ENCODE assay signal across 8 cellular contexts in the genomic region with DNA sequence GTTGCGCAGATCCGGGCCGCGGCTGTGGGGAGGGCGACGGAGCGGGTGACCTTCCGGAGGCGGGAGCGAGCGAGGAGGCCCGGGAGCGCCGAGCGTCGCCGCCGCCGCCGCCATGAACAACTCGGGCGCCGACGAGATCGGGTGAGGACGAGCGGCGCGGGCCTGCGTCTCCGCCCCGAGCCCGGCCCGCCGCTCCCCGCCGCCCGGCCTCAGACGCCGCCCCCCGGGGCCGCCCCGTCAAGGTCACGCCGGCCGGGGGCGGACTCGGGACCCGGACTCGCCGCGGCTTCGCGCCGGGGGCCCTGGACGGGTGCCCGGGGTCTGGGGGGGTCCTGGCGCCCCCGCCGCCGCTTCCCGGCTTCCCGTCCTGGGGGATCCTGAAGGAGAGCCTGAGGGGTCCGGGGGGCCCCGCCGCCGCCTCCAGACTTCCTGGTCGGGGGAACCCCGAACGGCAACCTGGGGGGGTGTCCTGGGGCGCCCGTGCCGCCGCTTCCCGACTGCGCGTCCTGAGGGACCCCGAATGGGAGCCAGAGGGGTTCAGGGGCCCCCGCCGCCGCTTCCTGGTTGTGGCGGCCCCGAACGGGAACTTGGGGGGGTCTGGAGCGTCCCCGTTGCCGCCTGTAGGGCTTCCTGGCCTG. TPM values are rescaled to one million over a fixed set of nuclear protein-coding genes. Genes with fewer than 3 reads are reported as not detected.
DNase-seq lines count a peak whose midpoint lies in the region; ATAC-seq and TF ChIP-seq lines count a peak whose summit lies in the region.

No MANE protein-coding gene starts in this region.

- H3K27ac ChIP-seq in SK-N-SH (ENCODE audit: low read depth in 2 of 2, low read length in 1 of 2) (peak overlapping the region; percentile 70 to 82), cingulate gyrus (ENCODE audit: low read depth, low read length) (peak overlapping the region; percentile 54), urinary bladder (ENCODE audit: low read depth) (peak overlapping the region; percentile 91)

- peaks cover 0 to 3% of the 10 kb centered on the region in 2 experiments for H3K36me3 ChIP-seq in SK-N-SH (replicated peaks in 1 of 2; ENCODE audit: control insufficient read depth in 1 of 2, insufficient read depth in 2 of 2, low read length in 1 of 2)
- H3K36me3 ChIP-seq in urinary bladder (ENCODE audit: insufficient read depth): no peaks in the 10 kb centered on the region

- no peaks in the 10 kb centered on the region for H3K27me3 ChIP-seq in SK-N-SH (ENCODE audit: insufficient read depth)

- H3F3A ChIP-seq in SK-N-SH (replicated peaks; ENCODE audit: insufficient read depth): peaks cover 13% of the 10 kb centered on the region

- H3K79me2 ChIP-seq in SK-N-SH (ENCODE audit: insufficient read depth): peaks cover 51% of the 10 kb centered on the region

- peaks cover 44% of the 10 kb centered on the region for H4K20me1 ChIP-seq in SK-N-SH (ENCODE audit: insufficient read depth)

- H3K9ac ChIP-seq in SK-N-SH: peak overlapping the region; percentile 95

- H3K4me2 ChIP-seq in SK-N-SH: peak overlapping the region; percentile 99

- H3K4me3 Mint-ChIP-seq in naive B cell: peak overlapping the region; percentile 60 to 97 (median 82)

- H3K9me3 ChIP-seq in SK-N-SH: no peaks in the 10 kb centered on the region

- no peak overlapping the region for H2AFZ ChIP-seq in SK-N-SH (ENCODE audit: low read depth)

- no peaks in the 10 kb centered on the region for H3K9me2 ChIP-seq in SK-N-SH

- peak overlapping the region in 2 of 6 donors; percentile 65 to 90 for H3K27ac Mint-ChIP-seq in naive B cell

- no peaks in the 10 kb centered on the region for H3K9me3 Mint-ChIP-seq in naive B cell

- no CpG with 5 or more reads among the region's 87 CpGs for WGBS in SK-N-SH (ENCODE audit: low lambda C conversion rate)
- WGBS in urinary bladder: under 1% methylated on average over 86 of the region's 87 CpGs

- peaks cover 0 to 8% (median 3%) of the 10 kb centered on the region in 3 donors for H3K27me3 Mint-ChIP-seq in naive B cell

- H3K4me1 Mint-ChIP-seq in naive B cell: peaks cover 41 to 48% (median 44%) of the 10 kb centered on the region in 3 donors

- peak overlapping the region; percentile 83 to 86 for H3K4me3 ChIP-seq in SK-N-SH (ENCODE audit: low read depth in 2 of 2, low read length in 1 of 2)
- H3K4me3 ChIP-seq in urinary bladder (ENCODE audit: low read depth, low read length): peak overlapping the region; percentile 97

- CTCF ChIA-PET in SK-N-SH (lab: Yijun Ruan, JAX): interaction anchor here (1.3 to 2.2 kb wide), 2 partner anchors 11 to 37 kb away, joined by 4 to 8 read pairs; no protein-coding TSS in a partner anchor

- ATAC-seq in GM18498 (IDR thresholded peaks at IDR 0.05; ENCODE audit: unreplicated experiment) (peak; percentile 24), HG02763 (IDR thresholded peaks at IDR 0.05; ENCODE audit: unreplicated experiment) (peak; percentile 20), naive B cell (ENCODE audit: low read depth in 2 of 2) (peak in 1 of 2 donors; percentile 37)

- no peak for TF ChIP-seq RAD21 in SK-N-SH (IDR thresholded peaks at IDR 0.05; ENCODE audit: low read length)

- DNase-seq in SK-N-SH (no peak), naive B cell (no peak), D341Med (ENCODE audit: low spot score) (no peak), HT-29 (ENCODE audit: low spot score) (no peak)

- no peak for TF ChIP-seq CTCF in SK-N-SH (IDR thresholded peaks at IDR 0.05)

- peak in 1 of 2 experiments; percentile 45; a peak in 1 of 4 replicates for TF ChIP-seq EP300 in SK-N-SH (IDR thresholded peaks at IDR 0.05; ENCODE audit: borderline replicate concordance in 1 of 2, low read depth in 1 of 2, low read length in 1 of 2)

- H3K4me1 ChIP-seq in SK-N-SH (ENCODE audit: control insufficient read depth in 1 of 2, insufficient read depth in 2 of 2, low read depth in 1 of 2, low read length in 1 of 2) (peaks cover 6 to 29% of the 10 kb centered on the region in 2 experiments; a peak in 2 of 4 replicates), urinary bladder (ENCODE audit: insufficient read depth) (peaks cover 2% of the 10 kb centered on the region)

- no peaks in the 10 kb centered on the region for H3K36me3 Mint-ChIP-seq in naive B cell

- POLR2A ChIA-PET in SK-N-SH (lab: Yijun Ruan, JAX): interaction anchor here (1.4 kb wide), 1 partner anchor 139 kb away, joined by 5 read pairs; the partner anchor contains the start of gene CIRBP

TF ChIP-seq in SK-N-SH, 30 proteins besides CTCF, POLR2A, EP300 and RAD21:
- TF ChIP-seq PBX3 (IDR thresholded peaks at IDR 0.05): no peak
- no peak for TF ChIP-seq MXI1 (IDR thresholded peaks at IDR 0.05; ENCODE audit: low read depth, low read length)
- 0 out of 2 replicates have a peak, but pooled peaks have one; percentile 15 for TF ChIP-seq GABPA (IDR thresholded peaks at IDR 0.05; ENCODE audit: low read depth)
- TF ChIP-seq TAF1 (IDR thresholded peaks at IDR 0.05; ENCODE audit: borderline replicate concordance, low read depth, low read length): no peak
- TF ChIP-seq FOXM1 (IDR thresholded peaks at IDR 0.05; ENCODE audit: low read depth): no peak

RNA-seq across cellular contexts. Expression of gene DAZAP1, which starts 0.4 kb away (rescaled TPM):
- polyA plus RNA-seq in SK-N-SH (2012; rRNA removed) (43.8 and 54.3 TPM in 2 replicates), naive B cell (ENCODE audit: low read depth in 6 of 6) (1 to 10 TPM; 3.6 to 7.5 (median 6.2) TPM), urinary bladder (71.5 TPM)
- 41.8 and 45.0 TPM in 2 replicates for polyA plus RNA-seq in SK-N-SH (2012; cell fraction: cytosol; rRNA removed)
- polyA plus RNA-seq in SK-N-SH (2012; cell fraction: nucleus; rRNA removed): 102 and 111 TPM in 2 replicates
- total RNA-seq in urinary bladder: 37.0 TPM
- 223 and 234 TPM in 2 replicates for total RNA-seq in HT-29 (2014; rRNA removed; shearing (Covaris generic))

RNA-seq across cellular contexts. Expression of gene GAMT, which starts 6.4 kb away (rescaled TPM):
- 76.5 and 85.3 TPM in 2 replicates for polyA plus RNA-seq in SK-N-SH (2012; rRNA removed)
- 32.5 and 58.6 TPM in 2 replicates for polyA plus RNA-seq in SK-N-SH (2012; cell fraction: cytosol; rRNA removed)
- polyA plus RNA-seq in SK-N-SH (2012; cell fraction: nucleus; rRNA removed): 41.2 and 45.7 TPM in 2 replicates
- polyA plus RNA-seq in naive B cell (ENCODE audit: low read depth in 6 of 6): 10 to 100 TPM; 14.4 to 24.6 (median 15.7) TPM
- 10.3 TPM for total RNA-seq in urinary bladder
- polyA plus RNA-seq in urinary bladder: 18.5 TPM
- 0.26 and 0.97 TPM in 2 replicates for total RNA-seq in HT-29 (2014; rRNA removed; shearing (Covaris generic))

RNA-seq across cellular contexts. Expression of gene NDUFS7, which starts 24.1 kb away (rescaled TPM):
- 52.5 and 66.4 TPM in 2 replicates for polyA plus RNA-seq in SK-N-SH (2012; rRNA removed)
- 22.6 and 43.2 TPM in 2 replicates for polyA plus RNA-seq in SK-N-SH (2012; cell fraction: cytosol; rRNA removed)
- 49.8 and 83.8 TPM in 2 replicates for polyA plus RNA-seq in SK-N-SH (2012; cell fraction: nucleus; rRNA removed)
- 100 to 1,000 TPM; 201 to 230 (median 209) TPM for polyA plus RNA-seq in naive B cell (ENCODE audit: low read depth in 6 of 6)
- 26.4 TPM for total RNA-seq in urinary bladder
- 173 TPM for polyA plus RNA-seq in urinary bladder
- 133 and 170 TPM in 2 replicates for total RNA-seq in HT-29 (2014; rRNA removed; shearing (Covaris generic))

RNA-seq across cellular contexts. Expression of gene RPS15, which starts 30.4 kb away (rescaled TPM):
- polyA plus RNA-seq in SK-N-SH (2012; rRNA removed): 2,836 and 3,749 TPM in 2 replicates
- polyA plus RNA-seq in SK-N-SH (2012; cell fraction: cytosol; rRNA removed): 2,019 and 3,381 TPM in 2 replicates
- 943 and 2,115 TPM in 2 replicates for polyA plus RNA-seq in SK-N-SH (2012; cell fraction: nucleus; rRNA removed)
- 1,000 to 10,000 TPM; 2,496 to 3,315 (median 3,022) TPM for polyA plus RNA-seq in naive B cell (ENCODE audit: low read depth in 6 of 6)
- total RNA-seq in urinary bladder: 507 TPM
- 3,233 TPM for polyA plus RNA-seq in urinary bladder
- total RNA-seq in HT-29 (2014; rRNA removed; shearing (Covaris generic)): 2,135 and 2,483 TPM in 2 replicates

RNA-seq across cellular contexts. Expression of gene APC2, which starts 42.1 kb away (rescaled TPM):
- polyA plus RNA-seq in SK-N-SH (2012; rRNA removed): 1.3 and 1.8 TPM in 2 replicates
- 0.59 and 1.3 TPM in 2 replicates for polyA plus RNA-seq in SK-N-SH (2012; cell fraction: cytosol; rRNA removed)
- 4.1 and 5.2 TPM in 2 replicates for polyA plus RNA-seq in SK-N-SH (2012; cell fraction: nucleus; rRNA removed)
- polyA plus RNA-seq in naive B cell (ENCODE audit: low read depth in 6 of 6): under 1 TPM in 1 of 6 donors, not detected in 5; 0.03 TPM
- total RNA-seq in urinary bladder: 1.2 TPM
- 0.66 TPM for polyA plus RNA-seq in urinary bladder
- 0.16 and 0.43 TPM in 2 replicates for total RNA-seq in HT-29 (2014; rRNA removed; shearing (Covaris generic))
